In genomic region chr20:14220986-14221385, GRCh38 we compare ENCODE assay signal across 22 cellular contexts.
A peak's percentile ranks its signal among the peaks of the same experiment; 100 is the strongest.
DNase-seq lines count a peak whose midpoint lies in the region; ATAC-seq, FAIRE-seq and TF ChIP-seq lines count a peak whose summit lies in the region.
"Had no signal": no experiment of that assay in that cellular context is flagged by ENCODE, and none has a peak within 500 bp of the region (broad histone marks: within the 10 kb centered on the region; RNA-seq: fewer than 3 reads in every experiment).

No MANE protein-coding gene starts in this region.

- WGBS in H1 (ENCODE audit: extremely low coverage in 1 of 2, insufficient coverage in 1 of 2, insufficient read length in 1 of 2, insufficient replicate concordance in 2 of 2, low coverage in 1 of 2, low lambda C conversion rate in 2 of 2, missing lambda C conversion rate in 1 of 2), 2 experiments = 85% methylated on average over 1 of the region's 1 CpG; no CpG with 5 or more reads in 1 of the 2 experiments
- 87 to 100% methylated on average over 1 of the region's 1 CpG for WGBS in transverse colon (ENCODE audit: low coverage in 1 of 2), 2 donors

- no peak overlapping the region for H2BK120ac ChIP-seq in H1 (replicated peaks; ENCODE audit: low read depth, low read length)

- peaks cover 22% of the 10 kb centered on the region for H3K9me3 Mint-ChIP-seq in activated T-helper 17 cell treated with anti-CD3 and anti-CD28 coated beads, Interleukin-2, amount 50 U/mL, for 72 hours

- peak; percentile 23 for DNase-seq in RPMI7951 (ENCODE audit: low read depth)
- no peak for DNase-seq in H1 (ENCODE audit: low read depth in 1 of 2, low spot score in 2 of 2)
- DNase-seq in transverse colon = no peak
- DNase-seq in NCI-H1092 (lab: John Stamatoyannopoulos, UW) = no peak
- DNase-seq in activated naive CD4-positive, alpha-beta T cell treated with Interleukin-2 at 50 U/mL for 16 hours = no peak
- DNase-seq: ACHN; CD4-positive, alpha-beta T cell; DND-41; GM23248; HCEC 1CT; IMR-90; MV-4-11; NCI-H1417; NCI-H1694 treated with DMSO at 0.1 percent for 48 hours; NCI-H2081 treated with DMSO at 0.1 percent for 48 hours; NCI-H2171 treated with DMSO at 0.1 percent for 48 hours; NCI-H524 treated with DMSO at 0.1 percent for 48 hours had no signal

- FAIRE-seq in H1 (lab: Jason Lieb, UNC) = no peak
- FAIRE-seq: GM12878 had no signal

- H3K27me3 Mint-ChIP-seq in activated T-helper 17 cell treated with anti-CD3 and anti-CD28 coated beads, Interleukin-2, amount 50 U/mL, for 72 hours = no peaks in the 10 kb centered on the region

- no peak overlapping the region for H2BK15ac ChIP-seq in H1 (ENCODE audit: low read length)

- H3K4ac ChIP-seq in H1 (replicated peaks; ENCODE audit: insufficient read length, low read depth, low read length) = no peak overlapping the region

- H3K79me2 ChIP-seq in H1 (ENCODE audit: control insufficient read depth in 1 of 2, insufficient read depth in 2 of 2, low read length in 2 of 2) = no peaks in the 10 kb centered on the region

- no peak overlapping the region for H3K9ac ChIP-seq in HUES6 (ENCODE audit: low read length)
- H3K9ac ChIP-seq in H1 (replicated peaks in 1 of 4; ENCODE audit: extremely low read depth in 1 of 4, low read depth in 3 of 4, low read length in 3 of 4) = no peak overlapping the region
- H3K9ac ChIP-seq: BLaER1, GM23248 had no signal

- H4K20me1 ChIP-seq in H1 (replicated peaks in 1 of 2; ENCODE audit: control insufficient read depth in 1 of 2, insufficient read depth in 2 of 2, low read length in 2 of 2) = no peaks in the 10 kb centered on the region
- H4K20me1 ChIP-seq: BLaER1 had no signal

- TF ChIP-seq EP300 in H1 (IDR thresholded peaks at IDR 0.05; ENCODE audit: borderline replicate concordance in 1 of 2, low read depth in 2 of 2, low read length in 2 of 2) (no peak), transverse colon (IDR thresholded peaks at IDR 0.05; ENCODE audit: low read depth) (no peak)

- intact Hi-C loops in transverse colon (cut with DNase I; ENCODE audit: low total_unique reads) = no loop called here

- no peak for TF ChIP-seq RAD21 in H1 (IDR thresholded peaks at IDR 0.05 in 1 of 2, conservative IDR thresholded peaks at IDR 0.05 in 1 of 2; ENCODE audit: low read depth in 2 of 2, low read length in 2 of 2)

- H4K8ac ChIP-seq in H1 (ENCODE audit: extremely low read depth, insufficient read depth, low read length) = no peak overlapping the region

- POLR2A ChIA-PET in H1 (lab: Charles Lee; ENCODE audit: partially characterized antibody) = no interaction called here

- H3K23ac ChIP-seq in H1 (ENCODE audit: insufficient read length) = no peak overlapping the region

- H3K4me3 ChIP-seq in HUES6 (ENCODE audit: low read depth, low read length) = no peak overlapping the region
- no peak overlapping the region for H3K4me3 ChIP-seq in H1 (ENCODE audit: extremely low read depth in 1 of 4, insufficient read depth in 2 of 4, low read depth in 3 of 4, low read length in 4 of 4)
- no peak overlapping the region for H3K4me3 ChIP-seq in transverse colon
- H3K4me3 ChIP-seq: BLaER1, GM12878, GM23248, SJSA1 had no signal

- no peak overlapping the region for H2BK5ac ChIP-seq in H1 (ENCODE audit: low read depth, low read length)

- H2AFZ ChIP-seq in H1 (ENCODE audit: low read length) = peak overlapping the region; percentile 42; the same call in 1 of the 2 replicates
- H2AFZ ChIP-seq: GM23248 had no signal

- H3K79me1 ChIP-seq in H1 (ENCODE audit: low read depth, low read length) = no peaks in the 10 kb centered on the region

- no peak overlapping the region for H3K56ac ChIP-seq in H1 (replicated peaks; ENCODE audit: insufficient read length, low read depth, low read length)

- no peaks in the 10 kb centered on the region for H3K36me3 ChIP-seq in HUES6 (ENCODE audit: control insufficient read depth, insufficient read depth, low read length)
- no peaks in the 10 kb centered on the region for H3K36me3 ChIP-seq in H1 (ENCODE audit: control insufficient read depth in 2 of 4, insufficient read depth in 4 of 4, low read length in 3 of 4)
- no peaks in the 10 kb centered on the region for H3K36me3 ChIP-seq in transverse colon
- H3K36me3 ChIP-seq: BLaER1, SJSA1 had no signal

- H4K5ac ChIP-seq in H1 (ENCODE audit: insufficient read length, low read depth, low read length) = no peak overlapping the region

- no peaks in the 10 kb centered on the region for H3K23me2 ChIP-seq in H1 (ENCODE audit: low read depth, low read length)

- H3K4me1 ChIP-seq in HUES6 (ENCODE audit: control insufficient read depth, insufficient read depth, low read length) = peaks cover 16% of the 10 kb centered on the region
- peaks cover 0 to 7% (median 1%) of the 10 kb centered on the region in 4 experiments; a peak in 4 of 7 replicates for H3K4me1 ChIP-seq in H1 (replicated peaks in 1 of 4; ENCODE audit: control insufficient read depth in 3 of 4, insufficient read depth in 4 of 4, low read length in 3 of 4)
- peaks cover 0 to 18% (median 11%) of the 10 kb centered on the region in 4 donors for H3K4me1 ChIP-seq in transverse colon

- peak overlapping the region; percentile 34; the same call in 1 of the 2 replicates for H3K27ac ChIP-seq in HUES6 (ENCODE audit: low read depth, low read length)
- no peak overlapping the region for H3K27ac ChIP-seq in H1 (ENCODE audit: low read depth, low read length)
- H3K27ac ChIP-seq in transverse colon = peak overlapping the region; percentile 68 to 83 (median 76)
- H3K27ac ChIP-seq: BLaER1, GM23248, SJSA1 had no signal

- no peak for ATAC-seq in activated T-helper 17 cell treated with anti-CD3 and anti-CD28 coated beads, Interleukin-2, amount 50 U/mL, for 72 hours (replicated peaks)
- ATAC-seq: GM12878 had no signal

- no peak overlapping the region for H3K4me2 ChIP-seq in H1 (ENCODE audit: insufficient read depth in 1 of 2, low read depth in 2 of 2, low read length in 2 of 2)
- H3K4me2 ChIP-seq: BLaER1 had no signal

- H3K4me1 Mint-ChIP-seq in activated T-helper 17 cell treated with anti-CD3 and anti-CD28 coated beads, Interleukin-2, amount 50 U/mL, for 72 hours = no peaks in the 10 kb centered on the region

- H2AK5ac ChIP-seq in H1 (ENCODE audit: low read depth, low read length) = no peak overlapping the region

- no peak overlapping the region for H3K18ac ChIP-seq in H1 (ENCODE audit: extremely low read depth, low read length)

- H3K27ac Mint-ChIP-seq in activated T-helper 17 cell treated with anti-CD3 and anti-CD28 coated beads, Interleukin-2, amount 50 U/mL, for 72 hours = no peak overlapping the region
- H3K27ac Mint-ChIP-seq: CD4-positive, alpha-beta T cell had no signal

- no peak overlapping the region for H3K14ac ChIP-seq in H1 (ENCODE audit: insufficient read length)

- CTCF ChIA-PET in H1 (lab: Charles Lee; ENCODE audit: partially characterized antibody) = interaction anchor here (1.2 kb wide), 1 partner anchor 27 kb away, joined by 3 read pairs; no protein-coding TSS in a partner anchor

- H2BK20ac ChIP-seq in H1 (ENCODE audit: low read length) = no peak overlapping the region

- H3K9me3 ChIP-seq in HUES6 (ENCODE audit: control insufficient read depth, insufficient read depth, low read depth, low read length) (peaks cover 3% of the 10 kb centered on the region; the same call in 1 of the 2 replicates), H1 (ENCODE audit: insufficient read depth in 2 of 2, low read depth in 1 of 2, low read length in 1 of 2) (no peaks in the 10 kb centered on the region), transverse colon (no peaks in the 10 kb centered on the region)
- H3K9me3 ChIP-seq: BLaER1, SJSA1 had no signal

- H3K4me3 Mint-ChIP-seq in activated T-helper 17 cell treated with anti-CD3 and anti-CD28 coated beads, Interleukin-2, amount 50 U/mL, for 72 hours = no peak overlapping the region
- H3K4me3 Mint-ChIP-seq: CD4-positive, alpha-beta T cell had no signal

- no peak overlapping the region for H4K91ac ChIP-seq in H1 (replicated peaks; ENCODE audit: insufficient read length, low read length)

- no peak overlapping the region for H2BK12ac ChIP-seq in H1 (ENCODE audit: low read depth, low read length)

- no peak for TF ChIP-seq POLR2A in H1 (IDR thresholded peaks at IDR 0.05; ENCODE audit: control extremely low read depth in 1 of 2, low read depth in 2 of 2, low read length in 2 of 2)
- no peak for TF ChIP-seq POLR2A in transverse colon (IDR thresholded peaks at IDR 0.05)

- in situ Hi-C loops in transverse colon (cut with MboI; ENCODE audit: low pct_ligation_motif_present in 1 of 4, low pct_unique_long_range_greater_than_20kb in 1 of 4, low sequenced_read_pairs in 3 of 4) = no loop called here

- H3K27me3 ChIP-seq in HUES6 (ENCODE audit: control insufficient read depth, insufficient read depth, low read length) (no peaks in the 10 kb centered on the region), H1 (replicated peaks in 1 of 4; ENCODE audit: control insufficient read depth in 3 of 4, extremely low read depth in 1 of 4, insufficient read depth in 3 of 4, low read length in 3 of 4) (no peaks in the 10 kb centered on the region), transverse colon (no peaks in the 10 kb centered on the region)
- H3K27me3 ChIP-seq: BLaER1, SJSA1 had no signal

- TF ChIP-seq CTCF in H1 (IDR thresholded peaks at IDR 0.05; ENCODE audit: control extremely low read depth in 1 of 3, insufficient read depth in 1 of 3, low read depth in 1 of 3, low read length in 3 of 3) = no peak
- TF ChIP-seq CTCF in transverse colon (IDR thresholded peaks at IDR 0.05) = no peak

- H3K36me3 Mint-ChIP-seq in activated T-helper 17 cell treated with anti-CD3 and anti-CD28 coated beads, Interleukin-2, amount 50 U/mL, for 72 hours (ENCODE audit: low read depth) = no peaks in the 10 kb centered on the region

TF ChIP-seq in H1, 55 proteins besides CTCF, POLR2A, EP300 and RAD21 (continues in another document):
- TF ChIP-seq GTF2F1 (IDR thresholded peaks at IDR 0.05; ENCODE audit: borderline replicate concordance, low read depth, low read length) (no peak), MAFK (IDR thresholded peaks at IDR 0.05; ENCODE audit: low read depth, low read length) (no peak), CREB1 (IDR thresholded peaks at IDR 0.05) (no peak), CHD2 (IDR thresholded peaks at IDR 0.05; ENCODE audit: low read length) (no peak), NRF1 (IDR thresholded peaks at IDR 0.05; ENCODE audit: low read depth, low read length) (no peak), YY1 (IDR thresholded peaks at IDR 0.05; ENCODE audit: low read depth, low read length) (no peak), SIN3A (conservative IDR thresholded peaks at IDR 0.05 in 1 of 2, IDR thresholded peaks at IDR 0.05 in 1 of 2; ENCODE audit: low read depth in 1 of 2, low read length in 2 of 2) (no peak)
- TF ChIP-seq, protein P1, sequence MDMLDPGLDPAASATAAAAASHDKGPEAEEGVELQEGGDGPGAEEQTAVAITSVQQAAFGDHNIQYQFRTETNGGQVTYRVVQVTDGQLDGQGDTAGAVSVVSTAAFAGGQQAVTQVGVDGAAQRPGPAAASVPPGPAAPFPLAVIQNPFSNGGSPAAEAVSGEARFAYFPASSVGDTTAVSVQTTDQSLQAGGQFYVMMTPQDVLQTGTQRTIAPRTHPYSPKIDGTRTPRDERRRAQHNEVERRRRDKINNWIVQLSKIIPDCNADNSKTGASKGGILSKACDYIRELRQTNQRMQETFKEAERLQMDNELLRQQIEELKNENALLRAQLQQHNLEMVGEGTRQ (IDR thresholded peaks at IDR 0.05; ENCODE audit: low read length) = no peak
